In the genomic region with DNA sequence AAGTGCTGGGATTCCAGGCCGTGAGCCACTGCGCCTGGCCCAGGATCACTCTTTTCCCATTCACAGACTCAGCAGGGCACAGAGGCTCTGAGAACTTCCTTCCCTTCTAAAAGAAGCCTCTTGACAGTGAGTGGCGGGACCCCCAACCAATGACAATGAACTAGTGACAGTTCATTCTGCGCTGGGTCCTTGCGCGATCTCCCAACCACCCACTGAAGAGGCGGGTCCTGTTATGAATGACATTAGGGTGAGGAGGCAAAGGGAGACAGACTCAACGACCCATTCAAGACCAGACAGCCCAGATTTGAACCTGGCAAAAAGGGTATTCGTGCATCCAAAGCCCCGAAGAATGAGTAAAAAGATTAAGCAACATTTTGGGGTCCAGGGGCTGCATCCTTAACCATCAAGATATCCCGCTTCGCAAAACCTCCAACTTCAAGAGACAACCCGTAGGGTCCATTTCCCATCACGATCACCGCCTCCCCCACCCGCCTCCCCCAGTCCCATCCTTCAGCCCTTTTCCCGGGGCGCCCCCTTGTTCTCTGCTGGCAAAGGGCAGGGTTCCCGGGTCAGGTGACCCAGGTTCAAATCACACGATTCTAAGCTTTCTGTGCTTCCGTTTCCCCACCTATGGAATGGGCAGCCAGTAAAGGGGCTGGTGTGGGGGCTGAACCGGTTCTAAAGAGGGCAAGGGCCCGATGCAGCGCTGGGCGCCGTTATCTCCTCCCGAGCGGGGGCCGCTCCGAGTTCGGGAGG, we compare ENCODE assay signal across 7 cellular contexts. TPM values are rescaled to one million over a fixed set of nuclear protein-coding genes. Genes with fewer than 3 reads are reported as not detected.
A peak's percentile ranks its signal among the peaks of the same experiment; 100 is the strongest.
DNase-seq lines count a peak whose midpoint lies in the region; ATAC-seq lines count a peak whose summit lies in the region.

No MANE protein-coding gene starts in this region.

- peak; percentile 2 for ATAC-seq in GM18519 (IDR thresholded peaks at IDR 0.05; ENCODE audit: low FRiP score, unreplicated experiment)
- ATAC-seq in HG03066 (IDR thresholded peaks at IDR 0.05; ENCODE audit: low read depth, unreplicated experiment) = peak; percentile 49
- peak; percentile 30 for ATAC-seq in left lobe of liver

- DNase-seq in NCI-H446 (lab: John Stamatoyannopoulos, UW) (peak; percentile 93 to 94), dedifferentiated amniotic fluid mesenchymal stem cell (ENCODE audit: extremely low spot score) (peak; percentile 56), left lobe of liver (ENCODE audit: low spot score) (peak; percentile 78)
- peak; percentile 66 to 77 for DNase-seq in activated CD4-positive, alpha-beta T cell treated with anti-CD3 and anti-CD28 coated beads for 4 hours
- DNase-seq in stimulated activated CD4-positive, alpha-beta T cell treated with anti-CD3 and anti-CD28 coated beads, Interleukin-2, amount 100 ng/mL, for 24 hours = peak; percentile 82 to 85

RNA-seq across cellular contexts. Expression of a gene that starts 0.7 kb away (rescaled TPM):
- total RNA-seq in left lobe of liver = 35.4 TPM

RNA-seq across cellular contexts. Expression of a gene that starts 0.8 kb away (rescaled TPM):
- 50.9 TPM for total RNA-seq in left lobe of liver

RNA-seq across cellular contexts. Expression of a gene that starts 31.2 kb away (rescaled TPM):
- 77.8 TPM for total RNA-seq in left lobe of liver

Comparison
In these comparisons a context has a peak if more than half of its experiments do, and no peak if none do; other contexts are left out.
1. Peak in every context shown above with its lines: DNase-seq and ATAC-seq.